Comparison of ENCODE assay signal across 15 cellular contexts in the genomic region with DNA sequence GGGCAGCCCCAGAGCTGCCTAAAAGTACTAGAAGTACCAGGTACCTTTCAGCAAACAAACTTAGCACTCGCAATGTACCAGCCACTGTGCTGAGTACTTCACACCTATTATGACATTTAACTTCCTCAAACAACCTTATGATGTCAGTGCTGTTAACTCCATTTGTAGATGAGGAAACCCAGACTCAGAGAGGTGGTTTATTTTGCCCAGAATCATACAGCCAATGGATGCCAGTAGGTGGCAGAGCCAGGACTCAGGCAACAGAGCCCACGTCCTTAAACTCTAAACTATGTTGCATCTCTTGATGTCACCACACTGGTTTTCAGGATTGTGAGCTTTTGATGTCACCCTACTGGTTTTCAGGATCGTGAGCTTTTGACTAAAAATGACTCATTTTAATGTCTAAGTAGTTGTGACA.
DNase-seq lines count a peak whose midpoint lies in the region; ATAC-seq, FAIRE-seq and TF ChIP-seq lines count a peak whose summit lies in the region.
"Had no signal": no experiment of that assay in that cellular context is flagged by ENCODE, and none has a peak within 500 bp of the region (broad histone marks: within the 10 kb centered on the region; RNA-seq: fewer than 3 reads in every experiment).

No MANE protein-coding gene starts in this region.

- H3K36me3 ChIP-seq in breast epithelium (no peaks in the 10 kb centered on the region), H1 (ENCODE audit: control insufficient read depth in 2 of 4, insufficient read depth in 4 of 4, low read length in 3 of 4) (peaks cover 0 to 29% (median 11%) of the 10 kb centered on the region in 4 experiments; a peak in 5 of 8 replicates), upper lobe of right lung (no peaks in the 10 kb centered on the region), uterus (no peaks in the 10 kb centered on the region), gastrocnemius medialis (no peaks in the 10 kb centered on the region)
- H3K36me3 ChIP-seq: prostate gland had no signal

- peak; percentile 19 for FAIRE-seq in H1 (lab: Jason Lieb, UNC)
- FAIRE-seq: urothelium cell line had no signal

- H4K5ac ChIP-seq in H1 (ENCODE audit: insufficient read length, low read depth, low read length), result no peak overlapping the region

- H3K9me3 ChIP-seq in breast epithelium (no peaks in the 10 kb centered on the region), H1 (ENCODE audit: insufficient read depth in 2 of 2, low read depth in 1 of 2, low read length in 1 of 2) (no peaks in the 10 kb centered on the region), upper lobe of right lung (no peaks in the 10 kb centered on the region), uterus (no peaks in the 10 kb centered on the region), gastrocnemius medialis (no peaks in the 10 kb centered on the region)
- H3K9me3 ChIP-seq: prostate gland had no signal

- in situ Hi-C loops in gastrocnemius medialis (cut with MboI; ENCODE audit: low sequenced_read_pairs in 4 of 4), result no loop called here

- H4K91ac ChIP-seq in H1 (replicated peaks; ENCODE audit: insufficient read length, low read length), result no peak overlapping the region

- TF ChIP-seq POLR2A in breast epithelium (IDR thresholded peaks at IDR 0.05) (no peak), H1 (IDR thresholded peaks at IDR 0.05; ENCODE audit: control extremely low read depth in 1 of 2, low read depth in 2 of 2, low read length in 2 of 2) (no peak), uterus (IDR thresholded peaks at IDR 0.05) (no peak), gastrocnemius medialis (IDR thresholded peaks at IDR 0.05) (no peak)

- no peak overlapping the region for H2AK5ac ChIP-seq in H1 (ENCODE audit: low read depth, low read length)

- H3K79me2 ChIP-seq in H1 (ENCODE audit: control insufficient read depth in 1 of 2, insufficient read depth in 2 of 2, low read length in 2 of 2), result peaks cover 0 to 32% of the 10 kb centered on the region in 2 experiments; a peak in 2 of 4 replicates

- no peaks in the 10 kb centered on the region for H3K4me1 Mint-ChIP-seq in MCF 10A (ENCODE audit: insufficient read depth, unreplicated experiment)
- H3K4me1 Mint-ChIP-seq: activated CD4-positive, alpha-beta memory T cell treated with anti-CD3 and anti-CD28 coated beads, Interleukin-2, amount 10 ng/mL, durations not matched to agents 7 days and 5 days had no signal

- H3K56ac ChIP-seq in H1 (replicated peaks; ENCODE audit: insufficient read length, low read depth, low read length), result no peak overlapping the region

- H3K14ac ChIP-seq in H1 (ENCODE audit: insufficient read length), result no peak overlapping the region

- H3K4ac ChIP-seq in H1 (replicated peaks; ENCODE audit: insufficient read length, low read depth, low read length), result no peak overlapping the region

- H3K23ac ChIP-seq in H1 (ENCODE audit: insufficient read length), result no peak overlapping the region

- peaks cover 9% of the 10 kb centered on the region for H3K27me3 Mint-ChIP-seq in MCF 10A (ENCODE audit: insufficient read depth, unreplicated experiment)

- no peaks in the 10 kb centered on the region for H3K36me3 Mint-ChIP-seq in MCF 10A (ENCODE audit: insufficient read depth, unreplicated experiment)

- WGBS in H1 (ENCODE audit: extremely low coverage in 1 of 2, insufficient coverage in 1 of 2, insufficient read length in 1 of 2, insufficient replicate concordance in 2 of 2, low coverage in 1 of 2, low lambda C conversion rate in 2 of 2, missing lambda C conversion rate in 1 of 2), 2 experiments, result 81% methylated on average over 3 of the region's 3 CpGs; no CpG with 5 or more reads in 1 of the 2 experiments

- POLR2A ChIA-PET in MCF 10A (lab: Yijun Ruan, JAX) (no interaction called here), H1 (lab: Charles Lee; ENCODE audit: partially characterized antibody) (interaction anchor here (0.8 to 1.2 kb wide), 2 partner anchors 10 to 15 kb away, joined by 3 read pairs; no protein-coding TSS in a partner anchor)

- H4K20me1 ChIP-seq in H1 (replicated peaks in 1 of 2; ENCODE audit: control insufficient read depth in 1 of 2, insufficient read depth in 2 of 2, low read length in 2 of 2), result no peaks in the 10 kb centered on the region

- no peak overlapping the region for H4K8ac ChIP-seq in H1 (ENCODE audit: extremely low read depth, insufficient read depth, low read length)

- no peak overlapping the region for H2BK20ac ChIP-seq in H1 (ENCODE audit: low read length)

- H3K4me3 ChIP-seq in breast epithelium (no peak overlapping the region), H1 (ENCODE audit: extremely low read depth in 1 of 4, insufficient read depth in 2 of 4, low read depth in 3 of 4, low read length in 4 of 4) (no peak overlapping the region), upper lobe of right lung (no peak overlapping the region), uterus (no peak overlapping the region), gastrocnemius medialis (no peak overlapping the region)
- H3K4me3 ChIP-seq: PC-9, prostate gland had no signal

- ATAC-seq in upper lobe of right lung, result peak; percentile 66
- ATAC-seq in gastrocnemius medialis, result no peak
- ATAC-seq in HG03571 (IDR thresholded peaks at IDR 0.05; ENCODE audit: unreplicated experiment), result no peak

- 0 out of 4 replicates have a peak, but pooled peaks have one; percentile 1 to 7 for TF ChIP-seq RAD21 in H1 (IDR thresholded peaks at IDR 0.05 in 1 of 2, conservative IDR thresholded peaks at IDR 0.05 in 1 of 2; ENCODE audit: low read depth in 2 of 2, low read length in 2 of 2)

- no peaks in the 10 kb centered on the region for H3K23me2 ChIP-seq in H1 (ENCODE audit: low read depth, low read length)

- H3K4me1 ChIP-seq in breast epithelium (no peaks in the 10 kb centered on the region), H1 (replicated peaks in 1 of 4; ENCODE audit: control insufficient read depth in 3 of 4, insufficient read depth in 4 of 4, low read length in 3 of 4) (no peaks in the 10 kb centered on the region), upper lobe of right lung (no peaks in the 10 kb centered on the region), uterus (no peaks in the 10 kb centered on the region), gastrocnemius medialis (no peaks in the 10 kb centered on the region)
- H3K4me1 ChIP-seq: prostate gland had no signal

- no peak overlapping the region for H2BK120ac ChIP-seq in H1 (replicated peaks; ENCODE audit: low read depth, low read length)

- TF ChIP-seq CTCF in MCF 10A (IDR thresholded peaks at IDR 0.05; ENCODE audit: unreplicated experiment), result no peak
- no peak for TF ChIP-seq CTCF in breast epithelium (IDR thresholded peaks at IDR 0.05)
- peak in 2 of 3 experiments; percentile 2 to 6; a peak in 1 of 4 replicates for TF ChIP-seq CTCF in H1 (IDR thresholded peaks at IDR 0.05; ENCODE audit: control extremely low read depth in 1 of 3, insufficient read depth in 1 of 3, low read depth in 1 of 3, low read length in 3 of 3)
- TF ChIP-seq CTCF in upper lobe of right lung (IDR thresholded peaks at IDR 0.05), result no peak
- no peak for TF ChIP-seq CTCF in uterus (IDR thresholded peaks at IDR 0.05)
- no peak for TF ChIP-seq CTCF in gastrocnemius medialis (IDR thresholded peaks at IDR 0.05 in 4 of 5, conservative IDR thresholded peaks at IDR 0.05 in 1 of 5)

- H3K9ac ChIP-seq in H1 (replicated peaks in 1 of 4; ENCODE audit: extremely low read depth in 1 of 4, low read depth in 3 of 4, low read length in 3 of 4), result no peak overlapping the region

- H3K27me3 ChIP-seq in breast epithelium, result no peaks in the 10 kb centered on the region
- no peaks in the 10 kb centered on the region for H3K27me3 ChIP-seq in H1 (replicated peaks in 1 of 4; ENCODE audit: control insufficient read depth in 3 of 4, extremely low read depth in 1 of 4, insufficient read depth in 3 of 4, low read length in 3 of 4)
- no peaks in the 10 kb centered on the region for H3K27me3 ChIP-seq in upper lobe of right lung
- no peaks in the 10 kb centered on the region for H3K27me3 ChIP-seq in uterus
- no peaks in the 10 kb centered on the region for H3K27me3 ChIP-seq in gastrocnemius medialis

- no peak overlapping the region for H2AFZ ChIP-seq in H1 (ENCODE audit: low read length)
- H2AFZ ChIP-seq: PC-9 had no signal

- DNase-seq in MCF 10A (ENCODE audit: unreplicated experiment) (peak; percentile 8), breast epithelium (ENCODE audit: low spot score in 2 of 2) (no peak), NOMO-1 (lab: John Stamatoyannopoulos, UW; ENCODE audit: unreplicated experiment in 2 of 2) (peak; percentile 53 to 88), H1 (ENCODE audit: low read depth in 1 of 2, low spot score in 2 of 2) (no peak), upper lobe of right lung (no peak), uterus (no peak), gastrocnemius medialis (no peak)
- DNase-seq: activated CD4-positive, alpha-beta memory T cell treated with anti-CD3 and anti-CD28 coated beads, Interleukin-2, amount 10 ng/mL, durations not matched to agents 7 days and 5 days; activated naive CD4-positive, alpha-beta T cell; DMS79 treated with DMSO at 0.1 percent for 48 hours; NCI-H2107; PC-9 had no signal

- no peak overlapping the region for H3K27ac Mint-ChIP-seq in MCF 10A (ENCODE audit: low read depth, unreplicated experiment)
- H3K27ac Mint-ChIP-seq: activated CD4-positive, alpha-beta memory T cell treated with anti-CD3 and anti-CD28 coated beads, Interleukin-2, amount 10 ng/mL, durations not matched to agents 7 days and 5 days had no signal

- intact Hi-C loops in MCF 10A (cut with micrococcal nuclease), result no loop called here
- intact Hi-C loops in breast epithelium (cut with DNase I; ENCODE audit: low total_unique reads), result no loop called here
- intact Hi-C loops in upper lobe of right lung (cut with DNase I), result no loop called here
- intact Hi-C loops in uterus (cut with DNase I; ENCODE audit: low total_unique reads), result no loop called here
- intact Hi-C loops in gastrocnemius medialis (cut with DNase I; ENCODE audit: low total_unique reads), result no loop called here

- no peak overlapping the region for H3K18ac ChIP-seq in H1 (ENCODE audit: extremely low read depth, low read length)

- CTCF ChIA-PET in MCF 10A (lab: Yijun Ruan, JAX), result no interaction called here
- CTCF ChIA-PET in H1 (lab: Charles Lee; ENCODE audit: partially characterized antibody), result interaction anchor here (1.0 kb wide), 1 partner anchor 77 kb away, joined by 3 read pairs; no protein-coding TSS in a partner anchor

- no TSS peak for BruUV-seq in MCF 10A (replicated peaks; lab: Mats Ljungman, UMichigan)

- H2BK5ac ChIP-seq in H1 (ENCODE audit: low read depth, low read length), result no peak overlapping the region

- no peak overlapping the region for H3K27ac ChIP-seq in breast epithelium
- H3K27ac ChIP-seq in H1 (ENCODE audit: low read depth, low read length), result no peak overlapping the region
- no peak overlapping the region for H3K27ac ChIP-seq in upper lobe of right lung
- H3K27ac ChIP-seq in uterus, result no peak overlapping the region
- peak overlapping the region in 1 of 4 donors; percentile 2 for H3K27ac ChIP-seq in gastrocnemius medialis
- H3K27ac ChIP-seq: PC-9, prostate gland had no signal

- no peak for TF ChIP-seq EP300 in H1 (IDR thresholded peaks at IDR 0.05; ENCODE audit: borderline replicate concordance in 1 of 2, low read depth in 2 of 2, low read length in 2 of 2)

- H3K79me1 ChIP-seq in H1 (ENCODE audit: low read depth, low read length), result no peaks in the 10 kb centered on the region; the same call in 1 of the 2 replicates

- no peaks in the 10 kb centered on the region for H3K9me3 Mint-ChIP-seq in MCF 10A (ENCODE audit: unreplicated experiment)
- H3K9me3 Mint-ChIP-seq: activated CD4-positive, alpha-beta memory T cell treated with anti-CD3 and anti-CD28 coated beads, Interleukin-2, amount 10 ng/mL, durations not matched to agents 7 days and 5 days had no signal

- H3K4me3 Mint-ChIP-seq in MCF 10A (ENCODE audit: unreplicated experiment), result no peak overlapping the region
- H3K4me3 Mint-ChIP-seq: activated CD4-positive, alpha-beta memory T cell treated with anti-CD3 and anti-CD28 coated beads, Interleukin-2, amount 10 ng/mL, durations not matched to agents 7 days and 5 days had no signal

- no peak overlapping the region for H3K4me2 ChIP-seq in H1 (ENCODE audit: insufficient read depth in 1 of 2, low read depth in 2 of 2, low read length in 2 of 2)
- H3K4me2 ChIP-seq: PC-9 had no signal

- no peak overlapping the region for H2BK15ac ChIP-seq in H1 (ENCODE audit: low read length)

- H2BK12ac ChIP-seq in H1 (ENCODE audit: low read depth, low read length), result no peak overlapping the region

Comparison
In these comparisons a context has a peak if more than half of its experiments do, and no peak if none do; other contexts are left out.
1. DNase-seq: peak in MCF 10A (single experiment) and NOMO-1 (2 of 2); none in breast epithelium (0 of 2), H1 (0 of 2), upper lobe of right lung (single experiment), uterus (0 of 2) and gastrocnemius medialis (0 of 2).
2. CTCF ChIP-seq: peak in H1 (2 of 3); none in MCF 10A (single experiment), breast epithelium (0 of 3), upper lobe of right lung (single experiment), uterus (0 of 4) and gastrocnemius medialis (0 of 5).